Comparison of ENCODE assay signal across 10 cellular contexts in the genomic region with DNA sequence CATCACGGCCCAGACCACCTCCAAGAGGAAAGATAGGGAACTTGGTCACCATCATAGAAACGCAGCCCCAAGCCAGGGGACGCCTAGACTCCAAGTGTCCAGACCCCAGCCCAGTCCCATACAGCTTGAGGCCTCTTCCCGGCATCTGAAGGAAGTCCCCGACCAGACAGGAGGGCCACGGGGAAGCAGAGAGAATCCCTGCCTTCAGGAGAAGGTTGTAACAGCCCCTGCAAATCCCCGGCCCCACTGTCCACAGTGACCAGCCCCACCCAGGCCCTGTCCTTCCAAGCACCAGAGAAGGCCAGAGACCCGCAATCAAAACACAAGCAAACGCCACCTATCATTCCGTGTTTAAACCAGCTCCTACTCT. TPM values are rescaled to one million over a fixed set of nuclear protein-coding genes. Genes with fewer than 3 reads are reported as not detected.
DNase-seq lines count a peak whose midpoint lies in the region; ATAC-seq and TF ChIP-seq lines count a peak whose summit lies in the region.
"Had no signal": no experiment of that assay in that cellular context is flagged by ENCODE, and none has a peak within 500 bp of the region (broad histone marks: within the 10 kb centered on the region; RNA-seq: fewer than 3 reads in every experiment).

No MANE protein-coding gene starts in this region.

- ATAC-seq in DND-41 (ENCODE audit: insufficient read depth, low read depth), result no peak

- peaks cover 54% of the 10 kb centered on the region for H3K36me3 ChIP-seq in DND-41 (ENCODE audit: insufficient read depth, low read length)
- H3K36me3 ChIP-seq: vagina had no signal

- peaks cover 47% of the 10 kb centered on the region for H3K4me1 ChIP-seq in DND-41 (ENCODE audit: insufficient read depth, low read length)

- H4K20me1 ChIP-seq in DND-41 (ENCODE audit: insufficient read depth, low read length), result peaks cover 56% of the 10 kb centered on the region

- H3K9me3 ChIP-seq in DND-41 (ENCODE audit: insufficient read depth, low read length, severe bottlenecking), result no peaks in the 10 kb centered on the region
- H3K9me3 ChIP-seq: vagina had no signal

- H3K4me3 ChIP-seq in DND-41 (ENCODE audit: low read depth in 1 of 2, low read length in 2 of 2), result peak overlapping the region in 1 of 2 experiments; percentile 77; a peak in 3 of 4 replicates
- peak overlapping the region; percentile 91 for H3K4me3 ChIP-seq in NB4 (ENCODE audit: low read depth, low read length)

- H3K4me3 Mint-ChIP-seq in brain (peak overlapping the region; percentile 83 to 90 (median 83)), neural crest cell (peak overlapping the region; percentile 91)

- TF ChIP-seq POLR2A in NB4 (IDR thresholded peaks at IDR 0.05; ENCODE audit: extremely low read depth, insufficient read length), result no peak

- H3K9ac ChIP-seq in DND-41 (ENCODE audit: low read depth, low read length), result peak overlapping the region; percentile 66

- TF ChIP-seq CTCF in DND-41 (IDR thresholded peaks at IDR 0.05; ENCODE audit: borderline replicate concordance, extremely low read depth, low read length, poor library complexity, severe bottlenecking) (no peak), NB4 (IDR thresholded peaks at IDR 0.05; ENCODE audit: low read depth, low read length) (no peak), brain (conservative IDR thresholded peaks at IDR 0.05) (no peak), neural crest cell (conservative IDR thresholded peaks at IDR 0.05) (no peak)

- peak overlapping the region in 4 of 5 experiments; percentile 67 to 94 (median 80) for H3K27ac Mint-ChIP-seq in brain
- H3K27ac Mint-ChIP-seq in neural crest cell (ENCODE audit: unreplicated experiment), result no peak overlapping the region

- H2AFZ ChIP-seq in DND-41 (ENCODE audit: low read depth, low read length), result no peak overlapping the region

- peak overlapping the region; percentile 97 for H3K4me2 ChIP-seq in DND-41 (ENCODE audit: insufficient read depth, low read length)

- H3K27me3 Mint-ChIP-seq in brain, result no peaks in the 10 kb centered on the region
- H3K27me3 Mint-ChIP-seq in neural crest cell (ENCODE audit: low read depth), result no peaks in the 10 kb centered on the region

- H3K27me3 ChIP-seq in DND-41 (ENCODE audit: insufficient read depth, low read length, poor library complexity), result no peaks in the 10 kb centered on the region
- H3K27me3 ChIP-seq: vagina had no signal

- H3K79me2 ChIP-seq in DND-41 (ENCODE audit: insufficient read depth, low read length), result peaks cover 59% of the 10 kb centered on the region

- 0 out of 2 replicates have a peak overlapping the region, but pooled peaks have one; percentile 19 for H3K27ac ChIP-seq in DND-41 (ENCODE audit: low read length)

- peaks cover 4% of the 10 kb centered on the region for H3K36me3 Mint-ChIP-seq in brain
- no peaks in the 10 kb centered on the region for H3K36me3 Mint-ChIP-seq in neural crest cell (ENCODE audit: low read depth)

- peaks cover 0 to 2% (median 0%) of the 10 kb centered on the region in 5 experiments for H3K9me3 Mint-ChIP-seq in brain
- no peaks in the 10 kb centered on the region for H3K9me3 Mint-ChIP-seq in neural crest cell

- no peak for DNase-seq in DND-41
- no peak for DNase-seq in NB4 (ENCODE audit: low read depth)
- no peak for DNase-seq in neural crest cell (ENCODE audit: low read depth, low spot score)
- no peak for DNase-seq in middle frontal gyrus (ENCODE audit: extremely low spot score, low spot score)
- DNase-seq in DMS 273 (lab: John Stamatoyannopoulos, UW; ENCODE audit: unreplicated experiment), result no peak
- DNase-seq in epidermal melanocyte (ENCODE audit: insufficient read length, low spot score), result no peak
- DNase-seq in activated gamma-delta T cell (lab: John Stamatoyannopoulos, UW), result no peak
- DNase-seq: NCI-H1694 had no signal

- peaks cover 34% of the 10 kb centered on the region for H3K4me1 Mint-ChIP-seq in brain
- H3K4me1 Mint-ChIP-seq in neural crest cell, result peaks cover 15% of the 10 kb centered on the region

RNA-seq across cellular contexts. Expression of gene SLC19A1, which starts 1.7 kb away (rescaled TPM):
- polyA plus RNA-seq in brain (ENCODE audit: insufficient read depth, low read depth, low replicate concordance), result 18.1 TPM
- 31.6 and 35.1 TPM in 2 replicates for total RNA-seq in neural crest cell
